Comparison of ENCODE assay signal across 14 cellular contexts in the genomic region with DNA sequence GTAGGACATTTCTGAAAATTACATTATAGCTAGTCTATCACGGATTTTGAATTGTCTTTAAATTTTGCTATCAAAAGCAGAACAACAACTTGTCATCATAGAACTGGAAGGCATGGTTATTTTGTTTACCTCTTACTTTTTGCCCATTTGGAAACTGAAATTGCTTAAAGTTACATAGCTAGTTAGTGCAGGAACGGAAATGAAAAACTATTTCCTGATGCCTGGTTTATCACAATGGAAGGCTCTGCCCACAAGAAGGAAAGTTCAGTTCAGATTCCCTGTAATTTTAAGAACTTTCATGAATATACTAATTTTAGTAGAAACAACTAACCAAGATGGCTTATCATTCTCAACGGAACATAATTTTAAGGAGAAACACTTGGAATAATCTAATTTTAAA.
DNase-seq lines count a peak whose midpoint lies in the region; ATAC-seq and TF ChIP-seq lines count a peak whose summit lies in the region.
"Had no signal": no experiment of that assay in that cellular context is flagged by ENCODE, and none has a peak within 500 bp of the region (broad histone marks: within the 10 kb centered on the region; RNA-seq: fewer than 3 reads in every experiment).

No MANE protein-coding gene starts in this region.

- no peaks in the 10 kb centered on the region for H3K9me3 Mint-ChIP-seq in GM23338
- H3K9me3 Mint-ChIP-seq in mesothelial cell of epicardium, result no peaks in the 10 kb centered on the region
- H3K9me3 Mint-ChIP-seq in immature natural killer cell, result no peaks in the 10 kb centered on the region
- no peaks in the 10 kb centered on the region for H3K9me3 Mint-ChIP-seq in activated naive CD4-positive, alpha-beta T cell treated with anti-CD3 and anti-CD28 coated beads, Interleukin-2, amount 10 ng/mL, durations not matched to agents 7 days and 5 days
- H3K9me3 Mint-ChIP-seq: activated naive CD8-positive, alpha-beta T cell treated with anti-CD3 and anti-CD28 coated beads, Interleukin-2, amount 50 U/mL, for 24 hours; dendritic cell treated with granulocyte-macrophage colony-stimulating factor and Interleukin-4, amounts not matched to agents 40 ng/mL and 50 ng/mL, for 4 days had no signal

- TF ChIP-seq CTCF in GM23338 (conservative IDR thresholded peaks at IDR 0.05; ENCODE audit: low read depth in 2 of 2), result no peak
- TF ChIP-seq CTCF in mesothelial cell of epicardium (IDR thresholded peaks at IDR 0.05; ENCODE audit: unreplicated experiment), result no peak

- no peak overlapping the region for H3K27ac ChIP-seq in GM23338 (ENCODE audit: low read depth)
- peak overlapping the region; percentile 77 for H3K27ac ChIP-seq in subcutaneous abdominal adipose tissue (ENCODE audit: low read depth, low read length)

- peak overlapping the region; percentile 75 for H3K9ac ChIP-seq in adipocyte (ENCODE audit: low read length)
- no peak overlapping the region for H3K9ac ChIP-seq in subcutaneous abdominal adipose tissue (ENCODE audit: low read length in 5 of 5)

- no peak overlapping the region for H2AFZ ChIP-seq in GM23338

- H3F3A ChIP-seq in GM23338 (replicated peaks; ENCODE audit: low read depth), result no peaks in the 10 kb centered on the region; the same call in 1 of the 2 replicates

- H3K4me3 ChIP-seq in GM23338, result no peak overlapping the region
- H3K4me3 ChIP-seq in adipocyte (ENCODE audit: low read length), result no peak overlapping the region
- peak overlapping the region in 1 of 5 donors; percentile 25 for H3K4me3 ChIP-seq in subcutaneous abdominal adipose tissue (ENCODE audit: low read depth in 1 of 5, low read length in 5 of 5)

- no peak for ATAC-seq in GM23338
- no peak for ATAC-seq in GM18520 (IDR thresholded peaks at IDR 0.05; ENCODE audit: unreplicated experiment)
- no peak for ATAC-seq in HG03280 (IDR thresholded peaks at IDR 0.05; ENCODE audit: unreplicated experiment)
- ATAC-seq: activated naive CD8-positive, alpha-beta T cell treated with anti-CD3 and anti-CD28 coated beads, Interleukin-2, amount 50 U/mL, for 24 hours had no signal

- H3K4me1 ChIP-seq in GM23338 (ENCODE audit: insufficient read depth) (peaks cover 56% of the 10 kb centered on the region), adipocyte (ENCODE audit: control insufficient read depth, insufficient read depth, low read length) (peaks cover 71% of the 10 kb centered on the region), subcutaneous abdominal adipose tissue (ENCODE audit: control insufficient read depth in 5 of 5, insufficient read depth in 5 of 5, low read length in 5 of 5) (peaks cover 11 to 86% (median 71%) of the 10 kb centered on the region in 5 donors)

- CTCF ChIA-PET in activated naive CD4-positive, alpha-beta T cell treated with anti-CD3 and anti-CD28 coated beads, Interleukin-2, amount 10 ng/mL, durations not matched to agents 7 days and 5 days (lab: Charles Lee), result interaction anchor here (1.0 to 9.3 kb wide), 8 partner anchors 14 to 597 kb away, joined by 3 to 149 read pairs (median 12); no protein-coding TSS in a partner anchor

- H4K20me1 ChIP-seq in GM23338 (replicated peaks; ENCODE audit: insufficient read depth), result no peaks in the 10 kb centered on the region

- H3K36me3 Mint-ChIP-seq in GM23338 (ENCODE audit: low read depth), result no peaks in the 10 kb centered on the region
- H3K36me3 Mint-ChIP-seq in mesothelial cell of epicardium, result no peaks in the 10 kb centered on the region
- H3K36me3 Mint-ChIP-seq in immature natural killer cell, result peaks cover 0 to 5% (median 0%) of the 10 kb centered on the region in 3 donors
- H3K36me3 Mint-ChIP-seq in activated naive CD4-positive, alpha-beta T cell treated with anti-CD3 and anti-CD28 coated beads, Interleukin-2, amount 10 ng/mL, durations not matched to agents 7 days and 5 days, result no peaks in the 10 kb centered on the region

- H3K4me2 ChIP-seq in GM23338, result peak overlapping the region; percentile 40

- no peaks in the 10 kb centered on the region for H3K79me2 ChIP-seq in GM23338 (replicated peaks; ENCODE audit: insufficient read depth)

- H3K36me3 ChIP-seq in GM23338 (ENCODE audit: insufficient read depth), result no peaks in the 10 kb centered on the region
- H3K36me3 ChIP-seq in adipocyte (ENCODE audit: control insufficient read depth, insufficient read depth, low read length, severe bottlenecking), result no peaks in the 10 kb centered on the region
- no peaks in the 10 kb centered on the region for H3K36me3 ChIP-seq in subcutaneous abdominal adipose tissue (ENCODE audit: control insufficient read depth in 5 of 5, insufficient read depth in 5 of 5, low read length in 5 of 5)

- H3K27ac Mint-ChIP-seq in GM23338 (no peak overlapping the region), mesothelial cell of epicardium (peak overlapping the region; percentile 97), immature natural killer cell (peak overlapping the region in 1 of 6 donors; percentile 18)
- no peak overlapping the region for H3K27ac Mint-ChIP-seq in activated naive CD4-positive, alpha-beta T cell treated with anti-CD3 and anti-CD28 coated beads, Interleukin-2, amount 10 ng/mL, durations not matched to agents 7 days and 5 days

- no peak overlapping the region for H3K4me3 Mint-ChIP-seq in GM23338
- H3K4me3 Mint-ChIP-seq in mesothelial cell of epicardium, result no peak overlapping the region
- no peak overlapping the region for H3K4me3 Mint-ChIP-seq in immature natural killer cell
- H3K4me3 Mint-ChIP-seq in activated naive CD4-positive, alpha-beta T cell treated with anti-CD3 and anti-CD28 coated beads, Interleukin-2, amount 10 ng/mL, durations not matched to agents 7 days and 5 days, result no peak overlapping the region
- H3K4me3 Mint-ChIP-seq: activated naive CD8-positive, alpha-beta T cell treated with anti-CD3 and anti-CD28 coated beads, Interleukin-2, amount 50 U/mL, for 24 hours; dendritic cell treated with granulocyte-macrophage colony-stimulating factor and Interleukin-4, amounts not matched to agents 40 ng/mL and 50 ng/mL, for 4 days had no signal

- DNase-seq in GM23338 (ENCODE audit: low spot score), result no peak
- DNase-seq in adipocyte (ENCODE audit: low read depth), result no peak
- no peak for DNase-seq in mesothelial cell of epicardium (ENCODE audit: low spot score in 2 of 2, unreplicated experiment in 2 of 2)
- no peak for DNase-seq in immature natural killer cell
- DNase-seq in activated naive CD4-positive, alpha-beta T cell treated with anti-CD3 and anti-CD28 coated beads, Interleukin-2, amount 10 ng/mL, durations not matched to agents 7 days and 5 days, result no peak
- DNase-seq: activated CD8-positive, alpha-beta memory T cell treated with anti-CD3 and anti-CD28 coated beads, Interleukin-2, amount 50 U/mL, for 48 hours; activated naive CD8-positive, alpha-beta T cell treated with anti-CD3 and anti-CD28 coated beads, Interleukin-2, amount 50 U/mL, for 24 hours; H7; NCI-H2081 treated with DMSO at 0.1 percent for 48 hours; stimulated activated CD8-positive, alpha-beta memory T cell treated with anti-CD3 and anti-CD28 coated beads, Interleukin-4, amount 100 ng/mL, for 48 hours had no signal

- H3K27me3 Mint-ChIP-seq in GM23338 (ENCODE audit: insufficient read depth, low read depth, poor library complexity) (no peaks in the 10 kb centered on the region), mesothelial cell of epicardium (ENCODE audit: low read depth) (no peaks in the 10 kb centered on the region), immature natural killer cell (ENCODE audit: low read depth in 3 of 3) (peaks cover 0 to 6% (median 0%) of the 10 kb centered on the region in 3 donors)
- H3K27me3 Mint-ChIP-seq in activated naive CD4-positive, alpha-beta T cell treated with anti-CD3 and anti-CD28 coated beads, Interleukin-2, amount 10 ng/mL, durations not matched to agents 7 days and 5 days, result no peaks in the 10 kb centered on the region
- H3K27me3 Mint-ChIP-seq: activated naive CD8-positive, alpha-beta T cell treated with anti-CD3 and anti-CD28 coated beads, Interleukin-2, amount 50 U/mL, for 24 hours; dendritic cell treated with granulocyte-macrophage colony-stimulating factor and Interleukin-4, amounts not matched to agents 40 ng/mL and 50 ng/mL, for 4 days had no signal

- H3K27me3 ChIP-seq in GM23338 (ENCODE audit: insufficient read depth), result no peaks in the 10 kb centered on the region
- no peaks in the 10 kb centered on the region for H3K27me3 ChIP-seq in adipocyte (replicated peaks; ENCODE audit: control insufficient read depth, insufficient read depth, low read length)
- H3K27me3 ChIP-seq in subcutaneous abdominal adipose tissue (ENCODE audit: control insufficient read depth in 5 of 5, insufficient read depth in 4 of 5, low read length in 5 of 5), result no peaks in the 10 kb centered on the region

- no peaks in the 10 kb centered on the region for H3K9me2 ChIP-seq in GM23338 (ENCODE audit: insufficient read depth)

- H3K9me3 ChIP-seq in adipocyte (ENCODE audit: control insufficient read depth, low read length) (no peaks in the 10 kb centered on the region), subcutaneous abdominal adipose tissue (ENCODE audit: control insufficient read depth in 5 of 5, low read length in 5 of 5) (no peaks in the 10 kb centered on the region)

- H3K4me1 Mint-ChIP-seq in GM23338 (peaks cover 72% of the 10 kb centered on the region), mesothelial cell of epicardium (peaks cover 93% of the 10 kb centered on the region), immature natural killer cell (peaks cover 19 to 51% of the 10 kb centered on the region in 2 donors)
- peaks cover 24% of the 10 kb centered on the region for H3K4me1 Mint-ChIP-seq in activated naive CD4-positive, alpha-beta T cell treated with anti-CD3 and anti-CD28 coated beads, Interleukin-2, amount 10 ng/mL, durations not matched to agents 7 days and 5 days

TF ChIP-seq in GM23338, 12 proteins besides CTCF, POLR2A, EP300 and RAD21 (continues in another document):
- TF ChIP-seq, protein P1, sequence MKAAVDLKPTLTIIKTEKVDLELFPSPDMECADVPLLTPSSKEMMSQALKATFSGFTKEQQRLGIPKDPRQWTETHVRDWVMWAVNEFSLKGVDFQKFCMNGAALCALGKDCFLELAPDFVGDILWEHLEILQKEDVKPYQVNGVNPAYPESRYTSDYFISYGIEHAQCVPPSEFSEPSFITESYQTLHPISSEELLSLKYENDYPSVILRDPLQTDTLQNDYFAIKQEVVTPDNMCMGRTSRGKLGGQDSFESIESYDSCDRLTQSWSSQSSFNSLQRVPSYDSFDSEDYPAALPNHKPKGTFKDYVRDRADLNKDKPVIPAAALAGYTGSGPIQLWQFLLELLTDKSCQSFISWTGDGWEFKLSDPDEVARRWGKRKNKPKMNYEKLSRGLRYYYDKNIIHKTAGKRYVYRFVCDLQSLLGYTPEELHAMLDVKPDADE (IDR thresholded peaks at IDR 0.05), result no peak
- TF ChIP-seq JUNB (IDR thresholded peaks at IDR 0.05; ENCODE audit: unreplicated experiment) (no peak), ZNF331 (CRISPR knock-in tag; IDR thresholded peaks at IDR 0.05; ENCODE audit: low read depth) (no peak), POLR2AphosphoS5 (IDR thresholded peaks at IDR 0.05; ENCODE audit: low read depth) (no peak), EZH2phosphoT487 (IDR thresholded peaks at IDR 0.05; ENCODE audit: unreplicated experiment) (no peak), ZNF114 (CRISPR knock-in tag; IDR thresholded peaks at IDR 0.05) (no peak), EZH2 (IDR thresholded peaks at IDR 0.05; ENCODE audit: low read depth, unreplicated experiment) (no peak), STAT1 (IDR thresholded peaks at IDR 0.05; ENCODE audit: unreplicated experiment) (no peak), NANOG (IDR thresholded peaks at IDR 0.05; ENCODE audit: borderline replicate concordance) (no peak)
